10 cellular contexts compared by ENCODE assay signal in the genomic region with DNA sequence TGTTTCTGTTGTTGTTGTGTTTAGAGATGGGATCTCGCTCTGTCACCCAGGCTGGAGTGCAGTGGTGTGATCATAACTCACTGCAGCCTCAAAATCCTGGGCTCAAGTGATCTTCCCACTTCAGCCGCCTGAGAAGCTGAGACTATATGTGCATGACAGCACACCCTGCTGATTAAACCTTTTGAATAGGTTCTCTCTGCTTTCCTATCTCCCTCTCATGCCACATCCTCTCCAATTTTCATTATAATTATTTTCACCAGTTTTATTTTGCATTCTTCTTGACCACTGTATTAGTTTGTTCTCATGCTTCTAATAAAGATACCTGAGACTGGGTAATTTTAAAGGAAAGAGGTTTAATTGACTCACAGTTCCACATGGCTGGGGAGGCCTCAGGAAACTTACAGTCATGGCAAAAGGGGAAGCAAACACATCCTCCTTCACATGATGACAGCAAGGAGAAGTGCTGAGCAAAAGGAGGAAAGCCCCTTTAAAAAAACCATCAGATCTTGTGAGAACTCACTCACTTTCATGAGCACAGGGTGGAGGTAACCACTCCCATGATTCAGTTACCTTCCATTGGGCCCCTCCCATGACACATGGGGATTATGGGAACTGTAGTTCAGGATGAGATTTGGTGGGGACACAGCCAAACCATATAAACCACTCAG. TPM values are rescaled to one million over a fixed set of nuclear protein-coding genes. Genes with fewer than 3 reads are reported as not detected.
DNase-seq lines count a peak whose midpoint lies in the region; ATAC-seq and TF ChIP-seq lines count a peak whose summit lies in the region.
"Had no signal": no experiment of that assay in that cellular context is flagged by ENCODE, and none has a peak within 500 bp of the region (broad histone marks: within the 10 kb centered on the region; RNA-seq: fewer than 3 reads in every experiment).

No MANE protein-coding gene starts in this region.

- H3K27ac ChIP-seq in hepatocyte: no peak overlapping the region

- peaks cover 7% of the 10 kb centered on the region for H3K9me3 ChIP-seq in hepatocyte (ENCODE audit: low read depth)

- H3K4me3 ChIP-seq in hepatocyte: no peak overlapping the region
- H3K4me3 ChIP-seq: MG63 had no signal

- H3K36me3 ChIP-seq in hepatocyte (replicated peaks; ENCODE audit: insufficient read depth, low read depth): no peaks in the 10 kb centered on the region

- no peak overlapping the region for H3K4me3 Mint-ChIP-seq in activated naive CD4-positive, alpha-beta T cell treated with anti-CD3 and anti-CD28 coated beads, Interleukin-2, amount 10 ng/mL, durations not matched to agents 7 days and 5 days
- peak overlapping the region; percentile 38 for H3K4me3 Mint-ChIP-seq in activated T-helper 1 cell treated with anti-CD3 and anti-CD28 coated beads, Interleukin-12 subunit alpha, Interleukin-12 subunit beta, Interleukin-2, Interleukin-4 antibody, amounts not matched to agents 30 ng/mL and 10 ng/mL and 1 ng/mL, durations not matched to agents 14 hours and 24 hours and 36 hours
- peak overlapping the region; percentile 5 for H3K4me3 Mint-ChIP-seq in stimulated activated effector memory CD8-positive, alpha-beta T cell treated with anti-CD3 and anti-CD28 coated beads, Interleukin-12 subunit alpha, Interleukin-12 subunit beta, amount 100 ng/mL, for 72 hours
- H3K4me3 Mint-ChIP-seq: CD4-positive, alpha-beta T cell had no signal

- peaks cover 93% of the 10 kb centered on the region for H3K36me3 Mint-ChIP-seq in activated naive CD4-positive, alpha-beta T cell treated with anti-CD3 and anti-CD28 coated beads, Interleukin-2, amount 10 ng/mL, durations not matched to agents 7 days and 5 days
- peaks cover 88% of the 10 kb centered on the region for H3K36me3 Mint-ChIP-seq in activated T-helper 1 cell treated with anti-CD3 and anti-CD28 coated beads, Interleukin-12 subunit alpha, Interleukin-12 subunit beta, Interleukin-2, Interleukin-4 antibody, amounts not matched to agents 30 ng/mL and 10 ng/mL and 1 ng/mL, durations not matched to agents 14 hours and 24 hours and 36 hours (ENCODE audit: low read depth)
- peaks cover 84% of the 10 kb centered on the region for H3K36me3 Mint-ChIP-seq in stimulated activated effector memory CD8-positive, alpha-beta T cell treated with anti-CD3 and anti-CD28 coated beads, Interleukin-12 subunit alpha, Interleukin-12 subunit beta, amount 100 ng/mL, for 72 hours

- no peak overlapping the region for H3K4me2 ChIP-seq in hepatocyte

- H3K9me2 ChIP-seq in hepatocyte (replicated peaks; ENCODE audit: insufficient read depth): no peaks in the 10 kb centered on the region

- intact Hi-C loops in activated T-helper 1 cell treated with anti-CD3 and anti-CD28 coated beads, Interleukin-12 subunit alpha, Interleukin-12 subunit beta, Interleukin-2, Interleukin-4 antibody, amounts not matched to agents 30 ng/mL and 10 ng/mL and 1 ng/mL, durations not matched to agents 14 hours and 24 hours and 36 hours (cut with micrococcal nuclease): loop anchor here (1.0 kb wide), 1 partner anchor 22 kb away; no protein-coding TSS in a partner anchor

- peak; percentile 59 for ATAC-seq in HG03097 (IDR thresholded peaks at IDR 0.05; ENCODE audit: low FRiP score, unreplicated experiment)
- peak; percentile 97 for ATAC-seq in stimulated activated effector memory CD8-positive, alpha-beta T cell treated with anti-CD3 and anti-CD28 coated beads, Interleukin-12 subunit alpha, Interleukin-12 subunit beta, amount 100 ng/mL, for 72 hours

- CTCF ChIA-PET in activated naive CD4-positive, alpha-beta T cell treated with anti-CD3 and anti-CD28 coated beads, Interleukin-2, amount 10 ng/mL, durations not matched to agents 7 days and 5 days (lab: Charles Lee): no interaction called here

- peaks cover 49% of the 10 kb centered on the region for H3K4me1 Mint-ChIP-seq in activated naive CD4-positive, alpha-beta T cell treated with anti-CD3 and anti-CD28 coated beads, Interleukin-2, amount 10 ng/mL, durations not matched to agents 7 days and 5 days
- H3K4me1 Mint-ChIP-seq in activated T-helper 1 cell treated with anti-CD3 and anti-CD28 coated beads, Interleukin-12 subunit alpha, Interleukin-12 subunit beta, Interleukin-2, Interleukin-4 antibody, amounts not matched to agents 30 ng/mL and 10 ng/mL and 1 ng/mL, durations not matched to agents 14 hours and 24 hours and 36 hours (ENCODE audit: low read depth): peaks cover 80% of the 10 kb centered on the region
- peaks cover 65% of the 10 kb centered on the region for H3K4me1 Mint-ChIP-seq in stimulated activated effector memory CD8-positive, alpha-beta T cell treated with anti-CD3 and anti-CD28 coated beads, Interleukin-12 subunit alpha, Interleukin-12 subunit beta, amount 100 ng/mL, for 72 hours

- peaks cover 11% of the 10 kb centered on the region for H3K9me3 Mint-ChIP-seq in activated naive CD4-positive, alpha-beta T cell treated with anti-CD3 and anti-CD28 coated beads, Interleukin-2, amount 10 ng/mL, durations not matched to agents 7 days and 5 days
- peaks cover 42% of the 10 kb centered on the region for H3K9me3 Mint-ChIP-seq in activated T-helper 1 cell treated with anti-CD3 and anti-CD28 coated beads, Interleukin-12 subunit alpha, Interleukin-12 subunit beta, Interleukin-2, Interleukin-4 antibody, amounts not matched to agents 30 ng/mL and 10 ng/mL and 1 ng/mL, durations not matched to agents 14 hours and 24 hours and 36 hours
- H3K9me3 Mint-ChIP-seq in stimulated activated effector memory CD8-positive, alpha-beta T cell treated with anti-CD3 and anti-CD28 coated beads, Interleukin-12 subunit alpha, Interleukin-12 subunit beta, amount 100 ng/mL, for 72 hours: peaks cover 11% of the 10 kb centered on the region

- DNase-seq in activated naive CD4-positive, alpha-beta T cell treated with Interleukin-2 at 50 U/mL for 16 hours: peak; percentile 47
- no peak for DNase-seq in activated naive CD4-positive, alpha-beta T cell treated with anti-CD3 and anti-CD28 coated beads, Interleukin-2, amount 10 ng/mL, durations not matched to agents 7 days and 5 days
- DNase-seq in activated T-helper 1 cell treated with anti-CD3 and anti-CD28 coated beads, Interleukin-12 subunit alpha, Interleukin-12 subunit beta, Interleukin-2, Interleukin-4 antibody, amounts not matched to agents 30 ng/mL and 10 ng/mL and 1 ng/mL, durations not matched to agents 14 hours and 24 hours and 36 hours (ENCODE audit: low spot score): peak; percentile 23
- DNase-seq in stimulated activated effector memory CD8-positive, alpha-beta T cell treated with anti-CD3 and anti-CD28 coated beads, Interleukin-12 subunit alpha, Interleukin-12 subunit beta, amount 100 ng/mL, for 72 hours (ENCODE audit: low spot score in 2 of 2): peak in 1 of 2 donors; percentile 65
- DNase-seq in NCI-H345 (lab: John Stamatoyannopoulos, UW): no peak
- no peak for DNase-seq in hypothalamus (lab: John Stamatoyannopoulos, UW)
- DNase-seq in hepatocyte (ENCODE audit: low spot score): no peak
- DNase-seq: CD4-positive, alpha-beta T cell; MG63 had no signal

- no peak for TF ChIP-seq CTCF in hepatocyte (IDR thresholded peaks at IDR 0.05; ENCODE audit: poor library complexity)

- no peaks in the 10 kb centered on the region for H3K79me2 ChIP-seq in hepatocyte

- H3K27ac Mint-ChIP-seq in activated naive CD4-positive, alpha-beta T cell treated with anti-CD3 and anti-CD28 coated beads, Interleukin-2, amount 10 ng/mL, durations not matched to agents 7 days and 5 days: no peak overlapping the region
- peak overlapping the region; percentile 95 for H3K27ac Mint-ChIP-seq in activated T-helper 1 cell treated with anti-CD3 and anti-CD28 coated beads, Interleukin-12 subunit alpha, Interleukin-12 subunit beta, Interleukin-2, Interleukin-4 antibody, amounts not matched to agents 30 ng/mL and 10 ng/mL and 1 ng/mL, durations not matched to agents 14 hours and 24 hours and 36 hours
- peak overlapping the region; percentile 83 for H3K27ac Mint-ChIP-seq in stimulated activated effector memory CD8-positive, alpha-beta T cell treated with anti-CD3 and anti-CD28 coated beads, Interleukin-12 subunit alpha, Interleukin-12 subunit beta, amount 100 ng/mL, for 72 hours
- H3K27ac Mint-ChIP-seq: CD4-positive, alpha-beta T cell had no signal

- H3K27me3 ChIP-seq in hepatocyte: no peaks in the 10 kb centered on the region
- H3K27me3 ChIP-seq: MG63 had no signal

- H3K27me3 Mint-ChIP-seq in activated naive CD4-positive, alpha-beta T cell treated with anti-CD3 and anti-CD28 coated beads, Interleukin-2, amount 10 ng/mL, durations not matched to agents 7 days and 5 days: no peaks in the 10 kb centered on the region
- H3K27me3 Mint-ChIP-seq in activated T-helper 1 cell treated with anti-CD3 and anti-CD28 coated beads, Interleukin-12 subunit alpha, Interleukin-12 subunit beta, Interleukin-2, Interleukin-4 antibody, amounts not matched to agents 30 ng/mL and 10 ng/mL and 1 ng/mL, durations not matched to agents 14 hours and 24 hours and 36 hours (ENCODE audit: insufficient read depth): no peaks in the 10 kb centered on the region
- H3K27me3 Mint-ChIP-seq: CD4-positive, alpha-beta T cell had no signal

- H4K20me1 ChIP-seq in hepatocyte (ENCODE audit: insufficient read depth, poor library complexity, severe bottlenecking): peaks cover 2% of the 10 kb centered on the region

- no peaks in the 10 kb centered on the region for H3K4me1 ChIP-seq in hepatocyte (ENCODE audit: insufficient read depth)

- H2AFZ ChIP-seq in hepatocyte: no peak overlapping the region

- 95% methylated on average over 2 of the region's 2 CpGs for WGBS in hepatocyte (ENCODE audit: low lambda C conversion rate, missing lambda C conversion rate)

RNA-seq across cellular contexts. Expression of gene AGK, which starts 12.9 kb away (rescaled TPM):
- 174 and 179 TPM in 2 replicates for total RNA-seq in activated T-helper 1 cell treated with anti-CD3 and anti-CD28 coated beads, Interleukin-12 subunit alpha, Interleukin-12 subunit beta, Interleukin-2, Interleukin-4 antibody, amounts not matched to agents 30 ng/mL and 10 ng/mL and 1 ng/mL, durations not matched to agents 14 hours and 24 hours and 36 hours
- 21.2 and 27.1 TPM in 2 replicates for total RNA-seq in hepatocyte
- polyA plus RNA-seq in hepatocyte: 15.8 and 16.7 TPM in 2 replicates

Comparison
In these comparisons a context has a peak if more than half of its experiments do, and no peak if none do; other contexts are left out.
1. DNase-seq: peak in activated naive CD4-positive, alpha-beta T cell treated with Interleukin-2 at 50 U/mL for 16 hours (single experiment) and activated T-helper 1 cell treated with anti-CD3 and anti-CD28 coated beads, Interleukin-12 subunit alpha, Interleukin-12 subunit beta, Interleukin-2, Interleukin-4 antibody, amounts not matched to agents 30 ng/mL and 10 ng/mL and 1 ng/mL, durations not matched to agents 14 hours and 24 hours and 36 hours (single experiment); none in activated naive CD4-positive, alpha-beta T cell treated with anti-CD3 and anti-CD28 coated beads, Interleukin-2, amount 10 ng/mL, durations not matched to agents 7 days and 5 days (single experiment), NCI-H345 (single experiment), hypothalamus (0 of 51) and hepatocyte (single experiment).